ENCODE assay signal across 8 cellular contexts in genomic region chr14:87944987-87945604, GRCh38. TPM values are rescaled to one million over a fixed set of nuclear protein-coding genes. Genes with fewer than 3 reads are reported as not detected.
A peak's percentile ranks its signal among the peaks of the same experiment; 100 is the strongest.
DNase-seq lines count a peak whose midpoint lies in the region; ATAC-seq and TF ChIP-seq lines count a peak whose summit lies in the region.

No MANE protein-coding gene starts in this region.

- H3K27ac Mint-ChIP-seq in GM23338 (no peak overlapping the region), endothelial cell (ENCODE audit: unreplicated experiment) (no peak overlapping the region), neural progenitor cell (no peak overlapping the region)

- no peak overlapping the region for H3K9ac ChIP-seq in neural progenitor cell

- H4K20me1 ChIP-seq in GM23338 (replicated peaks; ENCODE audit: insufficient read depth) (no peaks in the 10 kb centered on the region), OCI-LY7 (ENCODE audit: insufficient read depth, low read length) (no peaks in the 10 kb centered on the region), neural progenitor cell (ENCODE audit: low read depth) (no peaks in the 10 kb centered on the region)

- POLR2A ChIA-PET in OCI-LY7 (lab: Charles Lee) = interaction anchor here (0.6 to 2.4 kb wide), 5 partner anchors 8 to 1880 kb away, joined by 3 to 11 read pairs (median 5); no protein-coding TSS in a partner anchor

- no TSS peak for BruUV-seq in OCI-LY7 (replicated peaks; lab: Mats Ljungman, UMichigan)

- no peaks in the 10 kb centered on the region for H3F3A ChIP-seq in GM23338 (replicated peaks; ENCODE audit: low read depth)
- H3F3A ChIP-seq in neural progenitor cell (ENCODE audit: low read depth) = no peaks in the 10 kb centered on the region

- H3K4me1 Mint-ChIP-seq in GM23338 = no peaks in the 10 kb centered on the region; the same call in 2 of the 3 replicates
- no peaks in the 10 kb centered on the region for H3K4me1 Mint-ChIP-seq in endothelial cell (ENCODE audit: unreplicated experiment)
- H3K4me1 Mint-ChIP-seq in neural progenitor cell = peaks cover 22% of the 10 kb centered on the region

- no peak for DNase-seq in BE2C
- peak; percentile 64 for DNase-seq in GM23338 (ENCODE audit: low spot score)
- peak; percentile 56 for DNase-seq in OCI-LY7 (ENCODE audit: low spot score)
- no peak for DNase-seq in endothelial cell (ENCODE audit: low spot score)
- DNase-seq in neural progenitor cell (ENCODE audit: low spot score) = peak; percentile 37
- DNase-seq in T1000 (lab: John Stamatoyannopoulos, UW) = no peak

- H3K27me3 Mint-ChIP-seq in GM23338 (ENCODE audit: insufficient read depth, low read depth, poor library complexity) (no peaks in the 10 kb centered on the region), endothelial cell (ENCODE audit: unreplicated experiment) (no peaks in the 10 kb centered on the region), neural progenitor cell (ENCODE audit: insufficient read depth, low read depth) (no peaks in the 10 kb centered on the region)

- no peaks in the 10 kb centered on the region for H3K4me1 ChIP-seq in BE2C
- H3K4me1 ChIP-seq in GM23338 (ENCODE audit: insufficient read depth) = no peaks in the 10 kb centered on the region
- no peaks in the 10 kb centered on the region for H3K4me1 ChIP-seq in OCI-LY7 (ENCODE audit: insufficient read depth, low read length, poor library complexity, severe bottlenecking)
- H3K4me1 ChIP-seq in neural progenitor cell = no peaks in the 10 kb centered on the region

- intact Hi-C loops in OCI-LY7 (cut with micrococcal nuclease; ENCODE audit: unreplicated experiment) = loop anchor here (1.0 to 10.0 kb wide), 3 partner anchors 223 to 440 kb away; partner anchors contain the start of gene SPATA7

- CTCF ChIA-PET in OCI-LY7 (lab: Charles Lee; ENCODE audit: unreplicated experiment) = interaction anchor here (1.9 kb wide), 1 partner anchor 224 kb away, joined by 9 read pairs; no protein-coding TSS in a partner anchor

- H2AFZ ChIP-seq in GM23338 = no peak overlapping the region
- no peak overlapping the region for H2AFZ ChIP-seq in OCI-LY7 (ENCODE audit: low read length)
- no peak overlapping the region for H2AFZ ChIP-seq in neural progenitor cell (replicated peaks)

- no peaks in the 10 kb centered on the region for H3K79me2 ChIP-seq in GM23338 (replicated peaks; ENCODE audit: insufficient read depth)
- H3K79me2 ChIP-seq in OCI-LY7 (ENCODE audit: insufficient read depth, low read depth, low read length) = no peaks in the 10 kb centered on the region
- no peaks in the 10 kb centered on the region for H3K79me2 ChIP-seq in neural progenitor cell (ENCODE audit: low read depth)

- H3K4me3 ChIP-seq in BE2C (ENCODE audit: low read depth, low read length) (no peak overlapping the region), GM23338 (no peak overlapping the region), OCI-LY7 (ENCODE audit: low read depth, low read length, poor library complexity, severe bottlenecking) (no peak overlapping the region), neural progenitor cell (no peak overlapping the region)

- H3K27ac ChIP-seq in GM23338 (ENCODE audit: low read depth) (no peak overlapping the region), OCI-LY7 (ENCODE audit: low read depth, low read length, poor library complexity, severe bottlenecking) (no peak overlapping the region), neural progenitor cell (no peak overlapping the region)

- H3K27me3 ChIP-seq in BE2C (no peaks in the 10 kb centered on the region), GM23338 (ENCODE audit: insufficient read depth) (no peaks in the 10 kb centered on the region), neural progenitor cell (no peaks in the 10 kb centered on the region)

- H3K9me3 ChIP-seq in BE2C (no peaks in the 10 kb centered on the region), OCI-LY7 (ENCODE audit: low read length) (no peaks in the 10 kb centered on the region), neural progenitor cell (ENCODE audit: low read depth) (no peaks in the 10 kb centered on the region)

- H3K9me2 ChIP-seq in GM23338 (ENCODE audit: insufficient read depth) (no peaks in the 10 kb centered on the region), OCI-LY7 (ENCODE audit: insufficient read depth, low read length) (no peaks in the 10 kb centered on the region)

- H3K36me3 ChIP-seq in BE2C (no peaks in the 10 kb centered on the region), GM23338 (ENCODE audit: insufficient read depth) (no peaks in the 10 kb centered on the region), OCI-LY7 (ENCODE audit: insufficient read depth, low read length) (no peaks in the 10 kb centered on the region), neural progenitor cell (no peaks in the 10 kb centered on the region)

- H3K4me2 ChIP-seq in GM23338 (no peak overlapping the region), OCI-LY7 (ENCODE audit: low read length) (no peak overlapping the region), neural progenitor cell (no peak overlapping the region)

- H3K4me3 Mint-ChIP-seq in GM23338 = no peak overlapping the region
- H3K4me3 Mint-ChIP-seq in endothelial cell (ENCODE audit: unreplicated experiment) = no peak overlapping the region
- H3K4me3 Mint-ChIP-seq in neural progenitor cell = no peak overlapping the region

- H3K9me3 Mint-ChIP-seq in GM23338 (no peaks in the 10 kb centered on the region), endothelial cell (ENCODE audit: unreplicated experiment) (no peaks in the 10 kb centered on the region), neural progenitor cell (no peaks in the 10 kb centered on the region)

- TF ChIP-seq CTCF in BE2C (IDR thresholded peaks at IDR 0.05; ENCODE audit: low read depth, low read length) (peak; percentile 66), GM23338 (conservative IDR thresholded peaks at IDR 0.05; ENCODE audit: low read depth in 2 of 2) (peak; percentile 57 to 82), OCI-LY7 (conservative IDR thresholded peaks at IDR 0.05; ENCODE audit: low read length) (peak; percentile 93), endothelial cell (IDR thresholded peaks at IDR 0.05; ENCODE audit: unreplicated experiment) (peak; percentile 90), neural progenitor cell (IDR thresholded peaks at IDR 0.05) (peak; percentile 67)

- no peaks in the 10 kb centered on the region for H3K36me3 Mint-ChIP-seq in GM23338 (ENCODE audit: low read depth)
- peaks cover 5% of the 10 kb centered on the region for H3K36me3 Mint-ChIP-seq in endothelial cell (ENCODE audit: low read depth, unreplicated experiment)
- peaks cover 3% of the 10 kb centered on the region for H3K36me3 Mint-ChIP-seq in neural progenitor cell

- no peak for ATAC-seq in GM23338
- ATAC-seq in HG02588 (IDR thresholded peaks at IDR 0.05; ENCODE audit: unreplicated experiment) = no peak
- no peak for ATAC-seq in HG03039 (IDR thresholded peaks at IDR 0.05; ENCODE audit: unreplicated experiment)

TF ChIP-seq in GM23338, 12 proteins besides CTCF, POLR2A, EP300 and RAD21 (continues in another document):
- TF ChIP-seq ZNF114 (CRISPR knock-in tag; IDR thresholded peaks at IDR 0.05) (no peak), POLR2AphosphoS5 (IDR thresholded peaks at IDR 0.05; ENCODE audit: low read depth) (no peak), EZH2 (IDR thresholded peaks at IDR 0.05; ENCODE audit: low read depth, unreplicated experiment) (no peak), REST (IDR thresholded peaks at IDR 0.05; ENCODE audit: unreplicated experiment) (no peak), JUNB (IDR thresholded peaks at IDR 0.05; ENCODE audit: unreplicated experiment) (no peak), CREB1 (CRISPR knock-in tag; IDR thresholded peaks at IDR 0.05; ENCODE audit: low read depth) (no peak), EZH2phosphoT487 (IDR thresholded peaks at IDR 0.05; ENCODE audit: unreplicated experiment) (no peak), NANOG (IDR thresholded peaks at IDR 0.05; ENCODE audit: borderline replicate concordance) (no peak)

RNA-seq across cellular contexts. Expression of gene GALC, which starts 47.9 kb away (rescaled TPM):
- polyA plus RNA-seq in BE2C (2012; ENCODE audit: insufficient read depth, insufficient read length, low read depth) = 14.7 TPM
- total RNA-seq in GM23338 (2014; rRNA removed; shearing (Covaris generic)) = 10.9 and 12.9 TPM in 2 replicates
- polyA plus RNA-seq in GM23338 (2016; fragmentation: Nextera tagmentation; extraction: Ambion mirVana) = 3.4 and 4.1 TPM in 2 replicates
- 4.4 and 7.5 TPM in 2 replicates for total RNA-seq in OCI-LY7 (2014; rRNA removed; shearing (Covaris generic))
- total RNA-seq in OCI-LY7 (2022) = 18.0 and 21.3 TPM in 2 replicates
- total RNA-seq in endothelial cell (ENCODE audit: unreplicated experiment) = 77.1 TPM
- 22.8 and 30.8 TPM in 2 replicates for total RNA-seq in neural progenitor cell (ENCODE audit: low replicate concordance)

RNA-seq across cellular contexts. Expression of gene GPR65, which starts 59.8 kb away (rescaled TPM):
- not detected for polyA plus RNA-seq in BE2C (2012; ENCODE audit: insufficient read depth, insufficient read length, low read depth)
- total RNA-seq in GM23338 (2014; rRNA removed; shearing (Covaris generic)) = not detected in 2 replicates
- polyA plus RNA-seq in GM23338 (2016; fragmentation: Nextera tagmentation; extraction: Ambion mirVana) = not detected in 2 replicates
- 4.5 and 6.1 TPM in 2 replicates for total RNA-seq in OCI-LY7 (2014; rRNA removed; shearing (Covaris generic))
- total RNA-seq in OCI-LY7 (2022) (8.0 and 8.2 TPM in 2 replicates), endothelial cell (ENCODE audit: unreplicated experiment) (0.64 TPM), neural progenitor cell (ENCODE audit: low replicate concordance) (not detected in 2 replicates)

Comparison
In these comparisons a context has a peak if more than half of its experiments do, and no peak if none do; other contexts are left out.
1. DNase-seq: peak in GM23338 (single experiment), OCI-LY7 (single experiment) and neural progenitor cell (single experiment); none in BE2C (single experiment), endothelial cell (single experiment) and T1000 (single experiment).
2. Peak in every context shown above with its lines, with median percentiles within 50 percentile points of each other: CTCF ChIP-seq.